ENCODE assay signal across 18 cellular contexts in genomic region chr7:43768894-43769272, GRCh38.
"Had no signal": no experiment of that assay in that cellular context is flagged by ENCODE, and none has a peak within 500 bp of the region (broad histone marks: within the 10 kb centered on the region; RNA-seq: fewer than 3 reads in every experiment).

No MANE protein-coding gene starts in this region.

- H3K4me3 Mint-ChIP-seq: activated CD4-positive, alpha-beta memory T cell treated with anti-CD3 and anti-CD28 coated beads, Interleukin-2, amount 10 ng/mL, durations not matched to agents 7 days and 5 days; activated CD4-positive, alpha-beta T cell treated with anti-CD3 and anti-CD28 coated beads, Interleukin-2, amount 10 ng/mL, durations not matched to agents 24 days and 14 days; activated naive CD8-positive, alpha-beta T cell treated with anti-CD3 and anti-CD28 coated beads, Interleukin-2, amount 10 ng/mL, durations not matched to agents 7 days and 5 days; naive B cell had no signal

- DNase-seq: activated CD4-positive, alpha-beta memory T cell treated with anti-CD3 and anti-CD28 coated beads, Interleukin-2, amount 10 ng/mL, durations not matched to agents 7 days and 5 days; activated CD4-positive, alpha-beta T cell treated with anti-CD3 and anti-CD28 coated beads, Interleukin-2, amount 10 ng/mL, durations not matched to agents 24 days and 14 days; activated naive CD8-positive, alpha-beta T cell treated with anti-CD3 and anti-CD28 coated beads, Interleukin-2, amount 10 ng/mL, durations not matched to agents 7 days and 5 days; amygdala; cortex of kidney; heart left ventricle; left colon; mesenchymal stem cell; naive B cell; nucleus accumbens; small intestine; stimulated activated naive CD4-positive, alpha-beta T cell; T-helper 1 cell; WERI-Rb-1 had no signal

- H3K36me3 Mint-ChIP-seq: naive B cell had no signal

- H3K27me3 ChIP-seq: heart left ventricle, SJSA1 had no signal

- H3K9me3 Mint-ChIP-seq: activated CD4-positive, alpha-beta memory T cell treated with anti-CD3 and anti-CD28 coated beads, Interleukin-2, amount 10 ng/mL, durations not matched to agents 7 days and 5 days; activated CD4-positive, alpha-beta T cell treated with anti-CD3 and anti-CD28 coated beads, Interleukin-2, amount 10 ng/mL, durations not matched to agents 24 days and 14 days had no signal

- H3K27ac ChIP-seq: epithelial cell of prostate, heart left ventricle, parathyroid adenoma, SJSA1, WERI-Rb-1 had no signal

- H3K9ac ChIP-seq: parathyroid adenoma had no signal

- ATAC-seq: heart left ventricle, left colon, sciatic nerve had no signal

- H3K27ac Mint-ChIP-seq: activated CD4-positive, alpha-beta memory T cell treated with anti-CD3 and anti-CD28 coated beads, Interleukin-2, amount 10 ng/mL, durations not matched to agents 7 days and 5 days; activated CD4-positive, alpha-beta T cell treated with anti-CD3 and anti-CD28 coated beads, Interleukin-2, amount 10 ng/mL, durations not matched to agents 24 days and 14 days; activated naive CD8-positive, alpha-beta T cell treated with anti-CD3 and anti-CD28 coated beads, Interleukin-2, amount 10 ng/mL, durations not matched to agents 7 days and 5 days; naive B cell had no signal

- H3K27me3 Mint-ChIP-seq: activated CD4-positive, alpha-beta memory T cell treated with anti-CD3 and anti-CD28 coated beads, Interleukin-2, amount 10 ng/mL, durations not matched to agents 7 days and 5 days; activated CD4-positive, alpha-beta T cell treated with anti-CD3 and anti-CD28 coated beads, Interleukin-2, amount 10 ng/mL, durations not matched to agents 24 days and 14 days; activated naive CD8-positive, alpha-beta T cell treated with anti-CD3 and anti-CD28 coated beads, Interleukin-2, amount 10 ng/mL, durations not matched to agents 7 days and 5 days; naive B cell had no signal

- H3K36me3 ChIP-seq: SJSA1 had no signal

- H3K4me3 ChIP-seq: heart left ventricle, SJSA1 had no signal
